Comparison of ENCODE assay signal across 21 cellular contexts in genomic region chr6:73746776-73747175, GRCh38. TPM values are rescaled to one million over a fixed set of nuclear protein-coding genes. Genes with fewer than 3 reads are reported as not detected.
DNase-seq lines count a peak whose midpoint lies in the region; ATAC-seq, FAIRE-seq and TF ChIP-seq lines count a peak whose summit lies in the region.
"Had no signal": no experiment of that assay in that cellular context is flagged by ENCODE, and none has a peak within 500 bp of the region (broad histone marks: within the 10 kb centered on the region; RNA-seq: fewer than 3 reads in every experiment).

No MANE protein-coding gene starts in this region.

- no peak for DNase-seq in GM12892 (ENCODE audit: insufficient read length)
- DNase-seq in SK-N-SH: no peak
- DNase-seq in fibroblast of mammary gland (ENCODE audit: low read depth): peak; percentile 38
- peak; percentile 16 for DNase-seq in stromal cell of bone marrow (ENCODE audit: low read depth)
- no peak for DNase-seq in NCI-H510A (lab: John Stamatoyannopoulos, UW)
- DNase-seq: activated CD8-positive, alpha-beta memory T cell treated with anti-CD3 and anti-CD28 coated beads for 24 hours; activated naive CD8-positive, alpha-beta T cell treated with anti-CD3 and anti-CD28 coated beads, Interleukin-2, amount 10 ng/mL, durations not matched to agents 7 days and 5 days; DMS 273 treated with DMSO at 0.1 percent for 48 hours; hypothalamus; kidney; NCI-H2081; NCI-H526 treated with DMSO at 0.1 percent for 48 hours; PC-3; SJCRH30; stimulated activated CD4-positive, alpha-beta T cell treated with anti-CD3 and anti-CD28 coated beads, Interleukin-4, amount 100 ng/mL, for 1 hour had no signal

- H3K9me3 ChIP-seq in SK-N-SH: no peaks in the 10 kb centered on the region
- H3K9me3 ChIP-seq: SJCRH30, vagina had no signal

- H3K36me3 ChIP-seq in SK-N-SH (replicated peaks in 1 of 2; ENCODE audit: control insufficient read depth in 1 of 2, insufficient read depth in 2 of 2, low read length in 1 of 2): peaks cover 0 to 7% of the 10 kb centered on the region in 2 experiments
- H3K36me3 ChIP-seq: SJCRH30, vagina had no signal

- no peak for TF ChIP-seq EP300 in SK-N-SH (IDR thresholded peaks at IDR 0.05; ENCODE audit: borderline replicate concordance in 1 of 2, low read depth in 1 of 2, low read length in 1 of 2)

- no peak for TF ChIP-seq POLR2A in GM12892 (IDR thresholded peaks at IDR 0.05; ENCODE audit: low read depth, low read length)
- TF ChIP-seq POLR2A in GM18505 (IDR thresholded peaks at IDR 0.05; ENCODE audit: borderline replicate concordance, extremely low read depth, insufficient read depth, insufficient read length): no peak

- no peaks in the 10 kb centered on the region for H4K20me1 ChIP-seq in SK-N-SH (ENCODE audit: insufficient read depth)

- peak; percentile 57 for FAIRE-seq in GM12892 (lab: Jason Lieb, UNC)
- FAIRE-seq: H1, kidney had no signal

- CTCF ChIA-PET in SK-N-SH (lab: Yijun Ruan, JAX): no interaction called here

- no peaks in the 10 kb centered on the region for H3K79me2 ChIP-seq in SK-N-SH (ENCODE audit: insufficient read depth)

- no peaks in the 10 kb centered on the region for H3K9me2 ChIP-seq in SK-N-SH

- WGBS in SK-N-SH (ENCODE audit: low lambda C conversion rate): 26% methylated on average over 1 of the region's 1 CpG

- POLR2A ChIA-PET in SK-N-SH (lab: Yijun Ruan, JAX): no interaction called here

- no peaks in the 10 kb centered on the region for H3F3A ChIP-seq in SK-N-SH (replicated peaks; ENCODE audit: insufficient read depth)

- ATAC-seq in HG03520 (IDR thresholded peaks at IDR 0.05; ENCODE audit: unreplicated experiment) (no peak), GM18505 (IDR thresholded peaks at IDR 0.05; ENCODE audit: unreplicated experiment) (no peak)
- ATAC-seq: esophagus mucosa, PC-3 had no signal

- no peak for TF ChIP-seq RAD21 in SK-N-SH (IDR thresholded peaks at IDR 0.05; ENCODE audit: low read length)

- H3K27ac ChIP-seq in SK-N-SH (ENCODE audit: low read depth in 2 of 2, low read length in 1 of 2): no peak overlapping the region; a peak in 1 of 4 replicates
- H3K27ac ChIP-seq: SJCRH30, vagina had no signal

- H3K4me1 ChIP-seq in SK-N-SH (ENCODE audit: control insufficient read depth in 1 of 2, insufficient read depth in 2 of 2, low read depth in 1 of 2, low read length in 1 of 2): peaks cover 0 to 12% of the 10 kb centered on the region in 2 experiments; a peak in 1 of 4 replicates
- H3K4me1 ChIP-seq: SJCRH30 had no signal

- peak overlapping the region; percentile 23; the same call in 1 of the 2 replicates for H2AFZ ChIP-seq in SK-N-SH (ENCODE audit: low read depth)

- TF ChIP-seq CTCF in SK-N-SH (IDR thresholded peaks at IDR 0.05) (no peak), fibroblast of mammary gland (conservative IDR thresholded peaks at IDR 0.05; ENCODE audit: control insufficient read depth, insufficient read depth, low read depth, low read length) (no peak)

- no peaks in the 10 kb centered on the region for H3K27me3 ChIP-seq in SK-N-SH (ENCODE audit: insufficient read depth)
- H3K27me3 ChIP-seq: SJCRH30, vagina had no signal

- H3K4me3 ChIP-seq in SK-N-SH (ENCODE audit: low read depth in 2 of 2, low read length in 1 of 2) (no peak overlapping the region), fibroblast of mammary gland (ENCODE audit: control insufficient read depth, low read depth, low read length) (no peak overlapping the region)
- H3K4me3 ChIP-seq: SJCRH30, skin epidermis, vagina had no signal

- H3K4me2 ChIP-seq in SK-N-SH: peak overlapping the region; percentile 23

- H3K9ac ChIP-seq in SK-N-SH: no peak overlapping the region

TF ChIP-seq in SK-N-SH, 30 proteins besides CTCF, POLR2A, EP300 and RAD21:
- TF ChIP-seq ZBTB33 (IDR thresholded peaks at IDR 0.05; ENCODE audit: borderline replicate concordance, low read depth) (no peak), MEF2A (IDR thresholded peaks at IDR 0.05; ENCODE audit: borderline replicate concordance, low read depth) (no peak), FOSL2 (IDR thresholded peaks at IDR 0.05; ENCODE audit: borderline replicate concordance, low read depth) (no peak)

RNA-seq across cellular contexts. Expression of gene CD109, which starts 50.8 kb away (rescaled TPM):
- 2.0 TPM for polyA plus RNA-seq in GM12892 (2012; ENCODE audit: missing spikeins)
- polyA plus RNA-seq in SK-N-SH (2012; rRNA removed): 19.7 and 27.8 TPM in 2 replicates
- 30.4 and 31.3 TPM in 2 replicates for polyA plus RNA-seq in SK-N-SH (2012; cell fraction: cytosol; rRNA removed)
- polyA plus RNA-seq in SK-N-SH (2012; cell fraction: nucleus; rRNA removed): 9.4 and 20.1 TPM in 2 replicates

Comparison
In these comparisons a context has a peak if more than half of its experiments do, and no peak if none do; other contexts are left out.
1. DNase-seq: peak in fibroblast of mammary gland (single experiment) and stromal cell of bone marrow (single experiment); none in GM12892 (single experiment), SK-N-SH (single experiment) and NCI-H510A (single experiment).